ENCODE assay signal across 1 cellular context in the genomic region with DNA sequence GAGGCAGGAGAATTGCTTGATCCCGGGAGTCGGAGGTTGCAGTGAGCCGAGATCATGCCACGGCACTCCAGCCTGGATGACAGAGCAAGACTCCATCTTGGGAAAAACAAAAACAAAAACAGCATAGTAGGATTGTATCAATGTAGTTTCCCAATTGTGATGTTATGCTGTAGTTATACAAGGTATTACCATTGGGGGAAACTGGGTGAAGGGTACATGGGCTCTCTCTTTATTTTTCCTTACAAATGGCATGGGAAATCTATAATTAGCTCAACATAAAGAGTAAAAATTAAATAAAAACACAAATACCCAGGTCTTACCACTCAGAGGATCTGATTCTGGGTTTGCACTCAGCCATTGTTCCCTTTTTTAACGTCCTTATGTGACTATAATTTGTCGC.
"Had no signal": no experiment of that assay in that cellular context is flagged by ENCODE, and none has a peak within 500 bp of the region (broad histone marks: within the 10 kb centered on the region; RNA-seq: fewer than 3 reads in every experiment).

No MANE protein-coding gene starts in this region.

- ATAC-seq: GM12878 had no signal

- H3K4me3 ChIP-seq: GM12878 had no signal
